ENCODE assay signal across 5 cellular contexts in the genomic region with DNA sequence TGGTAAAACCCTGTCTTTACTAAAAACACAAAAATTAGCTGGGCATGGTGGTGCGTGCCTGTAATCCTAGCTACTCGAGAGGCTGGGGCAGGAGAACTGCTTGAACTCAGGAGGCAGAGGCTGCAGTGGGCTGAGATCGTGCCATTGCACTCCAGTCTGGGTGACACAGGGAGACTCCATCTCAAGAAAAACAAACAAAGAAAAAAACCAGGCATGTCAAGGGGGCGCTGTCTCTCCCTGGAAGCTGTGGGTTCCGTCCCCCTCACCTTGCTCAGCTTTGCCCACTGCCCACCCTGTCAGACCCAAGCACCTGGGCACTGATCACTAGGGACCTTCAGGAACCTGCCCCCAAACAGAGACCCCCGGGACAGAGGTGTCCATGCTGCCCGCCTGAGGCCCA. TPM values are rescaled to one million over a fixed set of nuclear protein-coding genes. Genes with fewer than 3 reads are reported as not detected.
DNase-seq lines count a peak whose midpoint lies in the region; ATAC-seq and TF ChIP-seq lines count a peak whose summit lies in the region.
"Not testable (repeated sequence)": the region's sequence is repeated elsewhere in the genome, so short reads cannot be mapped to it uniquely, and the experiment has no call there.

No MANE protein-coding gene starts in this region.

- H3K9me3 ChIP-seq in CD4-positive, alpha-beta memory T cell (ENCODE audit: control insufficient read depth in 1 of 2, low read length in 2 of 2); OCI-LY7 (ENCODE audit: low read length); adrenal gland (replicated peaks in 1 of 3); mesenchymal stem cell (ENCODE audit: control insufficient read depth, low read length): not testable (repeated sequence)

- H3K36me3 Mint-ChIP-seq in CD4-positive, alpha-beta memory T cell: peaks cover 0 to 24% of the 10 kb centered on the region in 2 donors
- peaks cover 19% of the 10 kb centered on the region for H3K36me3 Mint-ChIP-seq in activated CD8-positive, alpha-beta T cell treated with anti-CD3 and anti-CD28 coated beads, Interleukin-2, amount 10 ng/mL, durations not matched to agents 7 days and 5 days (ENCODE audit: low read depth)

- ATAC-seq in activated CD8-positive, alpha-beta T cell treated with anti-CD3 and anti-CD28 coated beads, Interleukin-2, amount 10 ng/mL, durations not matched to agents 7 days and 5 days: not testable (repeated sequence)

- H3K18ac ChIP-seq in mesenchymal stem cell (ENCODE audit: low read depth in 1 of 2, low read length in 2 of 2): not testable (repeated sequence)

- not testable (repeated sequence) for H2BK15ac ChIP-seq in mesenchymal stem cell (ENCODE audit: low read depth, poor library complexity, severe bottlenecking)

- H3K79me2 ChIP-seq in OCI-LY7 (ENCODE audit: insufficient read depth, low read depth, low read length): not testable (repeated sequence)

- not testable (repeated sequence) for H3K14ac ChIP-seq in mesenchymal stem cell (ENCODE audit: low read length in 2 of 2)

- H2AFZ ChIP-seq in OCI-LY7 (ENCODE audit: low read length); mesenchymal stem cell (ENCODE audit: low read depth, low read length): not testable (repeated sequence)

- peak; percentile 31; the same call in 1 of the 2 replicates for TF ChIP-seq CTCF in OCI-LY7 (conservative IDR thresholded peaks at IDR 0.05; ENCODE audit: low read length)
- not testable (repeated sequence) for TF ChIP-seq CTCF in adrenal gland (IDR thresholded peaks at IDR 0.05)

- not testable (repeated sequence) for BruUV-seq in OCI-LY7 (replicated peaks; lab: Mats Ljungman, UMichigan)

- H2BK5ac ChIP-seq in mesenchymal stem cell (ENCODE audit: low read depth, low read length, poor library complexity, severe bottlenecking): not testable (repeated sequence)

- not testable (repeated sequence) for H3K9me2 ChIP-seq in OCI-LY7 (ENCODE audit: insufficient read depth, low read length)

- H3K4me1 ChIP-seq in CD4-positive, alpha-beta memory T cell (ENCODE audit: insufficient read depth, low read length): peaks cover 51% of the 10 kb centered on the region
- H3K4me1 ChIP-seq in OCI-LY7 (ENCODE audit: insufficient read depth, low read length, poor library complexity, severe bottlenecking) (peaks cover 34% of the 10 kb centered on the region), adrenal gland (replicated peaks in 1 of 2) (peaks cover 30 to 53% of the 10 kb centered on the region in 2 donors), mesenchymal stem cell (ENCODE audit: control insufficient read depth, insufficient read depth, low read depth, low read length) (peaks cover 69% of the 10 kb centered on the region)

- 79 to 95% (median 91%) methylated on average over 4 to 7 of the region's 7 CpGs for WGBS in adrenal gland, 4 donors
- WGBS in mesenchymal stem cell: 94% methylated on average over 7 of the region's 7 CpGs

- H2AK5ac ChIP-seq in mesenchymal stem cell (ENCODE audit: low read length, severe bottlenecking): not testable (repeated sequence)

- H3K36me3 ChIP-seq in CD4-positive, alpha-beta memory T cell (ENCODE audit: insufficient read depth, low read length): peaks cover 24% of the 10 kb centered on the region
- peaks cover 23% of the 10 kb centered on the region; the same call in 1 of the 2 replicates for H3K36me3 ChIP-seq in OCI-LY7 (ENCODE audit: insufficient read depth, low read length)
- peaks cover 0 to 49% of the 10 kb centered on the region in 2 donors for H3K36me3 ChIP-seq in adrenal gland (replicated peaks in 1 of 2)
- peaks cover 60 to 65% of the 10 kb centered on the region in 2 experiments for H3K36me3 ChIP-seq in mesenchymal stem cell (ENCODE audit: control insufficient read depth in 1 of 2, insufficient read depth in 2 of 2, low read depth in 1 of 2, low read length in 2 of 2)

- not testable (repeated sequence) for H2BK120ac ChIP-seq in mesenchymal stem cell (ENCODE audit: low read depth, low read length)

- not testable (repeated sequence) for H3K4me2 ChIP-seq in OCI-LY7 (ENCODE audit: low read length); mesenchymal stem cell (ENCODE audit: low read length, poor library complexity, severe bottlenecking)

- not testable (repeated sequence) for DNase-seq in CD4-positive, alpha-beta memory T cell; OCI-LY7 (ENCODE audit: low spot score); activated CD8-positive, alpha-beta T cell treated with anti-CD3 and anti-CD28 coated beads, Interleukin-2, amount 10 ng/mL, durations not matched to agents 7 days and 5 days; adrenal gland; mesenchymal stem cell

- peak overlapping the region in 5 of 7 donors; percentile 22 to 79 (median 42) for H3K27ac Mint-ChIP-seq in CD4-positive, alpha-beta memory T cell
- peak overlapping the region; percentile 11 for H3K27ac Mint-ChIP-seq in activated CD8-positive, alpha-beta T cell treated with anti-CD3 and anti-CD28 coated beads, Interleukin-2, amount 10 ng/mL, durations not matched to agents 7 days and 5 days

- not testable (repeated sequence) for TF ChIP-seq POLR2A in adrenal gland (IDR thresholded peaks at IDR 0.05)

- peaks cover 26% of the 10 kb centered on the region for H3K79me1 ChIP-seq in mesenchymal stem cell (replicated peaks; ENCODE audit: low read length, poor library complexity, severe bottlenecking)

- H3K27me3 Mint-ChIP-seq in CD4-positive, alpha-beta memory T cell; activated CD8-positive, alpha-beta T cell treated with anti-CD3 and anti-CD28 coated beads, Interleukin-2, amount 10 ng/mL, durations not matched to agents 7 days and 5 days (ENCODE audit: low read depth): not testable (repeated sequence)

- not testable (repeated sequence) for H3K4ac ChIP-seq in mesenchymal stem cell (ENCODE audit: low read depth in 1 of 2, low read length in 2 of 2)

- not testable (repeated sequence) for H4K91ac ChIP-seq in mesenchymal stem cell (ENCODE audit: low read length)

- H3K9me3 Mint-ChIP-seq in CD4-positive, alpha-beta memory T cell; activated CD8-positive, alpha-beta T cell treated with anti-CD3 and anti-CD28 coated beads, Interleukin-2, amount 10 ng/mL, durations not matched to agents 7 days and 5 days (ENCODE audit: insufficient read depth): not testable (repeated sequence)

- H3K4me3 Mint-ChIP-seq in CD4-positive, alpha-beta memory T cell: peak overlapping the region in 2 of 8 donors; percentile 17 to 39
- not testable (repeated sequence) for H3K4me3 Mint-ChIP-seq in activated CD8-positive, alpha-beta T cell treated with anti-CD3 and anti-CD28 coated beads, Interleukin-2, amount 10 ng/mL, durations not matched to agents 7 days and 5 days

- not testable (repeated sequence) for H3K27me3 ChIP-seq in CD4-positive, alpha-beta memory T cell (ENCODE audit: insufficient read depth, low read length); adrenal gland; mesenchymal stem cell (ENCODE audit: control insufficient read depth in 1 of 2, insufficient read depth in 1 of 2, low read length in 2 of 2)

- not testable (repeated sequence) for H2BK12ac ChIP-seq in mesenchymal stem cell (ENCODE audit: low read length in 2 of 2)

- CTCF ChIA-PET in CD4-positive, alpha-beta memory T cell (lab: Charles Lee; ENCODE audit: partially characterized antibody): interaction anchor here (0.8 to 2.2 kb wide), 3 partner anchors 17 to 65 kb away, joined by 3 to 5 read pairs (median 4); no protein-coding TSS in a partner anchor
- CTCF ChIA-PET in OCI-LY7 (lab: Charles Lee; ENCODE audit: unreplicated experiment): not testable (repeated sequence)
- CTCF ChIA-PET in activated CD8-positive, alpha-beta T cell treated with anti-CD3 and anti-CD28 coated beads, Interleukin-2, amount 10 ng/mL, durations not matched to agents 7 days and 5 days (lab: Charles Lee): interaction anchor here (3.3 kb wide), 1 partner anchor 16 kb away, joined by 18 read pairs; no protein-coding TSS in a partner anchor

- peak overlapping the region; percentile 98 for H3K9ac ChIP-seq in mesenchymal stem cell (ENCODE audit: low read length)

- POLR2A ChIA-PET in CD4-positive, alpha-beta memory T cell (lab: Charles Lee; ENCODE audit: partially characterized antibody): interaction anchor here (0.6 to 4.0 kb wide), 5 partner anchors 17 to 1656 kb away, joined by 3 to 42 read pairs (median 4); a partner anchor contains a TSS
- POLR2A ChIA-PET in OCI-LY7 (lab: Charles Lee): interaction anchor here (0.6 to 0.7 kb wide), 2 partner anchors 74 to 219 kb away, joined by 4 read pairs; no protein-coding TSS in a partner anchor
- POLR2A ChIA-PET in activated CD8-positive, alpha-beta T cell treated with anti-CD3 and anti-CD28 coated beads, Interleukin-2, amount 10 ng/mL, durations not matched to agents 7 days and 5 days (lab: Charles Lee): not testable (repeated sequence)

- not testable (repeated sequence) for H3K23ac ChIP-seq in mesenchymal stem cell (ENCODE audit: low read length in 2 of 2)

- H3K27ac ChIP-seq in CD4-positive, alpha-beta memory T cell (ENCODE audit: low read depth, low read length): peak overlapping the region; percentile 90
- not testable (repeated sequence) for H3K27ac ChIP-seq in OCI-LY7 (ENCODE audit: low read depth, low read length, poor library complexity, severe bottlenecking); mesenchymal stem cell (ENCODE audit: low read length, poor library complexity, severe bottlenecking)
- peak overlapping the region in 3 of 5 donors; percentile 22 to 99 (median 41) for H3K27ac ChIP-seq in adrenal gland

- not testable (repeated sequence) for H4K20me1 ChIP-seq in OCI-LY7 (ENCODE audit: insufficient read depth, low read length)

- not testable (repeated sequence) for H4K8ac ChIP-seq in mesenchymal stem cell (ENCODE audit: low read length)

- H3K4me1 Mint-ChIP-seq in CD4-positive, alpha-beta memory T cell: peaks cover 6 to 32% (median 20%) of the 10 kb centered on the region in 4 donors
- H3K4me1 Mint-ChIP-seq in activated CD8-positive, alpha-beta T cell treated with anti-CD3 and anti-CD28 coated beads, Interleukin-2, amount 10 ng/mL, durations not matched to agents 7 days and 5 days (ENCODE audit: low read depth): peaks cover 36% of the 10 kb centered on the region

- H3K4me3 ChIP-seq in CD4-positive, alpha-beta memory T cell (ENCODE audit: low read length in 2 of 2); OCI-LY7 (ENCODE audit: low read depth, low read length, poor library complexity, severe bottlenecking); adrenal gland; mesenchymal stem cell (ENCODE audit: insufficient read depth in 1 of 2, low read depth in 1 of 2, low read length in 2 of 2): not testable (repeated sequence)

- intact Hi-C loops in CD4-positive, alpha-beta memory T cell (cut with micrococcal nuclease); OCI-LY7 (cut with micrococcal nuclease; ENCODE audit: unreplicated experiment): not testable (repeated sequence)
- intact Hi-C loops in adrenal gland (cut with DNase I): loop anchor here in 1 of 2 donors (5.0 kb wide), 1 partner anchor 43 kb away; a partner anchor contains a TSS

RNA-seq across cellular contexts. Expression of a gene that starts 25.3 kb away (rescaled TPM):
- 100 to 1,000 TPM; 210 to 220 TPM for total RNA-seq in CD4-positive, alpha-beta memory T cell
- 100 to 1,000 TPM; 399 to 406 TPM for polyA plus RNA-seq in CD4-positive, alpha-beta memory T cell
- 184 and 203 TPM in 2 replicates for total RNA-seq in OCI-LY7 (2014; rRNA removed; shearing (Covaris generic))
- total RNA-seq in OCI-LY7 (2022) (148 and 156 TPM in 2 replicates), adrenal gland (1,000 to 10,000 TPM in 1 of 8 donors, 100 to 1,000 TPM in 7; 385 to 1,424 (median 704) TPM)
- 100 to 1,000 TPM; 174 to 177 TPM for total RNA-seq in activated CD8-positive, alpha-beta T cell treated with anti-CD3 and anti-CD28 coated beads, Interleukin-2, amount 10 ng/mL, durations not matched to agents 7 days and 5 days
- polyA plus RNA-seq in adrenal gland: 1,000 to 10,000 TPM in 2 of 3 donors, 100 to 1,000 TPM in 1; 420 to 1,267 (median 1,035) TPM
- 676 TPM for polyA plus RNA-seq in mesenchymal stem cell (2013, experiment 1 of 2)
- polyA plus RNA-seq in mesenchymal stem cell (2013, experiment 2 of 2): 686 TPM

RNA-seq across cellular contexts. Expression of a gene that starts 33.9 kb away (rescaled TPM):
- 10 to 100 TPM; 76.0 to 80.0 TPM for total RNA-seq in CD4-positive, alpha-beta memory T cell
- 100 to 1,000 TPM; 167 to 197 TPM for polyA plus RNA-seq in CD4-positive, alpha-beta memory T cell
- total RNA-seq in OCI-LY7 (2014; rRNA removed; shearing (Covaris generic)): 153 and 165 TPM in 2 replicates
- total RNA-seq in OCI-LY7 (2022): 160 and 193 TPM in 2 replicates
- total RNA-seq in activated CD8-positive, alpha-beta T cell treated with anti-CD3 and anti-CD28 coated beads, Interleukin-2, amount 10 ng/mL, durations not matched to agents 7 days and 5 days: 100 to 1,000 TPM; 176 to 177 TPM
- total RNA-seq in adrenal gland: 100 to 1,000 TPM in 7 of 8 donors, 10 to 100 TPM in 1; 94.0 to 231 (median 171) TPM
- polyA plus RNA-seq in adrenal gland: 100 to 1,000 TPM in 2 of 3 donors, 10 to 100 TPM in 1; 74.7 to 132 (median 109) TPM
- 152 TPM for polyA plus RNA-seq in mesenchymal stem cell (2013, experiment 1 of 2)
- polyA plus RNA-seq in mesenchymal stem cell (2013, experiment 2 of 2): 153 TPM

RNA-seq across cellular contexts. Expression of a gene that starts 45.0 kb away (rescaled TPM):
- total RNA-seq in CD4-positive, alpha-beta memory T cell: 10 to 100 TPM; 92.6 to 98.6 TPM
- 1 to 10 TPM in 1 of 2 donors, under 1 TPM in 1; 0.37 to 3.5 TPM for polyA plus RNA-seq in CD4-positive, alpha-beta memory T cell
- total RNA-seq in OCI-LY7 (2014; rRNA removed; shearing (Covaris generic)): 17.6 and 26.6 TPM in 2 replicates
- total RNA-seq in OCI-LY7 (2022): 43.3 and 48.8 TPM in 2 replicates
- total RNA-seq in activated CD8-positive, alpha-beta T cell treated with anti-CD3 and anti-CD28 coated beads, Interleukin-2, amount 10 ng/mL, durations not matched to agents 7 days and 5 days: 10 to 100 TPM; 58.6 to 70.5 TPM
- total RNA-seq in adrenal gland: 100 to 1,000 TPM in 3 of 8 donors, 10 to 100 TPM in 5; 33.0 to 176 (median 77.2) TPM
- 100 to 1,000 TPM in 1 of 3 donors, 10 to 100 TPM in 2; 13.6 to 118 (median 84.2) TPM for polyA plus RNA-seq in adrenal gland
- polyA plus RNA-seq in mesenchymal stem cell (2013, experiment 1 of 2): 32.3 TPM
- 31.7 TPM for polyA plus RNA-seq in mesenchymal stem cell (2013, experiment 2 of 2)
